Comparison of ENCODE assay signal across 14 cellular contexts in genomic region chr3:169348981-169349942, GRCh38.
DNase-seq lines count a peak whose midpoint lies in the region; ATAC-seq, FAIRE-seq and TF ChIP-seq lines count a peak whose summit lies in the region.
"Had no signal": no experiment of that assay in that cellular context is flagged by ENCODE, and none has a peak within 500 bp of the region (broad histone marks: within the 10 kb centered on the region; RNA-seq: fewer than 3 reads in every experiment).

No MANE protein-coding gene starts in this region.

- H3K4me1 ChIP-seq in breast epithelium: no peaks in the 10 kb centered on the region
- H3K4me1 ChIP-seq in K562 (replicated peaks in 1 of 2; ENCODE audit: control insufficient read depth in 2 of 2, insufficient read depth in 2 of 2, low read length in 2 of 2): no peaks in the 10 kb centered on the region
- H3K4me1 ChIP-seq in keratinocyte (ENCODE audit: control insufficient read depth, extremely low read depth, insufficient read depth, low read length): peaks cover 31% of the 10 kb centered on the region
- peaks cover 0 to 14% (median 11%) of the 10 kb centered on the region in 4 donors for H3K4me1 ChIP-seq in upper lobe of left lung

- H3K27ac Mint-ChIP-seq in MCF 10A (ENCODE audit: low read depth, unreplicated experiment) (peak overlapping the region; percentile 98), immature natural killer cell (no peak overlapping the region)
- no peak overlapping the region for H3K27ac Mint-ChIP-seq in activated naive CD8-positive, alpha-beta T cell treated with anti-CD3 and anti-CD28 coated beads for 36 hours
- H3K27ac Mint-ChIP-seq: activated CD4-positive, alpha-beta memory T cell treated with anti-CD3 and anti-CD28 coated beads, Interleukin-2, amount 10 ng/mL, durations not matched to agents 7 days and 5 days had no signal

- POLR2A ChIA-PET in MCF 10A (lab: Yijun Ruan, JAX) (interaction anchor here (1.0 to 2.0 kb wide), 5 partner anchors 13 to 405 kb away, joined by 3 to 5 read pairs (median 4); no protein-coding TSS in a partner anchor), K562 (lab: Yijun Ruan, JAX) (no interaction called here)

- H3K9me3 Mint-ChIP-seq in MCF 10A (ENCODE audit: unreplicated experiment) (no peaks in the 10 kb centered on the region), immature natural killer cell (peaks cover 0 to 10% (median 1%) of the 10 kb centered on the region in 6 donors)
- H3K9me3 Mint-ChIP-seq in activated naive CD8-positive, alpha-beta T cell treated with anti-CD3 and anti-CD28 coated beads for 36 hours: no peaks in the 10 kb centered on the region
- H3K9me3 Mint-ChIP-seq: activated CD4-positive, alpha-beta memory T cell treated with anti-CD3 and anti-CD28 coated beads, Interleukin-2, amount 10 ng/mL, durations not matched to agents 7 days and 5 days had no signal

- H3K4me2 ChIP-seq in K562 (ENCODE audit: insufficient read depth, low read length) (peak overlapping the region; percentile 35), keratinocyte (ENCODE audit: control insufficient read depth, extremely low read depth, insufficient read depth, low read depth, low read length) (peak overlapping the region; percentile 41)

- H3K4me1 Mint-ChIP-seq in MCF 10A (ENCODE audit: insufficient read depth, unreplicated experiment) (peaks cover 29% of the 10 kb centered on the region), immature natural killer cell (no peaks in the 10 kb centered on the region)
- H3K4me1 Mint-ChIP-seq in activated naive CD8-positive, alpha-beta T cell treated with anti-CD3 and anti-CD28 coated beads for 36 hours: no peaks in the 10 kb centered on the region
- H3K4me1 Mint-ChIP-seq: activated CD4-positive, alpha-beta memory T cell treated with anti-CD3 and anti-CD28 coated beads, Interleukin-2, amount 10 ng/mL, durations not matched to agents 7 days and 5 days had no signal

- WGBS in K562 (ENCODE audit: insufficient coverage, low coverage, missing lambda C conversion rate): under 1% methylated on average over 10 of the region's 10 CpGs
- whole genome bisulfite sequencing in upper lobe of left lung, 2 donors: 40 to 43% methylated on average over 10 of the region's 10 CpGs

- dilution Hi-C loops in keratinocyte (cut with MboI; ENCODE audit: extremely low pct_ligation_motif_present, low sequenced_read_pairs): no loop called here

- TF ChIP-seq POLR2A in breast epithelium (IDR thresholded peaks at IDR 0.05) (no peak), K562 (conservative IDR thresholded peaks at IDR 0.05) (no peak), upper lobe of left lung (IDR thresholded peaks at IDR 0.05) (no peak)

- H3K4me3 ChIP-seq in breast epithelium: no peak overlapping the region
- no peak overlapping the region for H3K4me3 ChIP-seq in K562
- peak overlapping the region in 1 of 3 experiments; percentile 2 for H3K4me3 ChIP-seq in keratinocyte (ENCODE audit: control insufficient read depth in 2 of 3, extremely low read depth in 1 of 3, insufficient read depth in 2 of 3, low read depth in 1 of 3, low read length in 3 of 3)
- H3K4me3 ChIP-seq in upper lobe of left lung: no peak overlapping the region

- ATAC-seq in K562 (no peak), upper lobe of left lung (ENCODE audit: low FRiP score in 2 of 2) (peak; percentile 53 to 57)

- TF ChIP-seq CTCF in MCF 10A (IDR thresholded peaks at IDR 0.05; ENCODE audit: unreplicated experiment) (no peak), breast epithelium (IDR thresholded peaks at IDR 0.05) (no peak), K562 (IDR thresholded peaks at IDR 0.05 in 2 of 3, conservative IDR thresholded peaks at IDR 0.05 in 1 of 3; ENCODE audit: insufficient read depth in 2 of 3, low read depth in 1 of 3, low read length in 3 of 3) (no peak), keratinocyte (optimal IDR thresholded peaks at IDR 0.05 in 1 of 3, IDR thresholded peaks at IDR 0.05 in 1 of 3, conservative IDR thresholded peaks at IDR 0.05 in 1 of 3; ENCODE audit: extremely low read depth in 1 of 3, insufficient read depth in 2 of 3, low read length in 3 of 3) (no peak), upper lobe of left lung (IDR thresholded peaks at IDR 0.05) (no peak)

- BruUV-seq in MCF 10A (replicated peaks; lab: Mats Ljungman, UMichigan): no TSS peak
- no TSS peak for BruUV-seq in K562 (replicated peaks; lab: Mats Ljungman, UMichigan)

- TF ChIP-seq EP300 in K562 (IDR thresholded peaks at IDR 0.05; ENCODE audit: low read length) (no peak), upper lobe of left lung (IDR thresholded peaks at IDR 0.05) (peak in 1 of 4 donors; percentile 58)

- no peak for TF ChIP-seq RAD21 in K562 (CRISPR knock-in tag; conservative IDR thresholded peaks at IDR 0.05 in 1 of 2, IDR thresholded peaks at IDR 0.05 in 1 of 2)

- H2AFZ ChIP-seq in K562 (ENCODE audit: low read depth, low read length): 0 out of 2 replicates have a peak overlapping the region, but pooled peaks have one; percentile 46
- peak overlapping the region; percentile 17 for H2AFZ ChIP-seq in keratinocyte (ENCODE audit: control insufficient read depth, low read length)

- FAIRE-seq in K562 (lab: Jason Lieb, UNC): no peak
- peak; percentile 83 for FAIRE-seq in keratinocyte (lab: Jason Lieb, UNC)

- no peaks in the 10 kb centered on the region for H4K20me1 ChIP-seq in K562 (replicated peaks; ENCODE audit: control insufficient read depth, insufficient read depth, low read length)
- no peaks in the 10 kb centered on the region for H4K20me1 ChIP-seq in keratinocyte (ENCODE audit: control insufficient read depth, extremely low read depth, insufficient read depth, low read length)

- H3K27me3 Mint-ChIP-seq in MCF 10A (ENCODE audit: insufficient read depth, unreplicated experiment): no peaks in the 10 kb centered on the region
- H3K27me3 Mint-ChIP-seq in immature natural killer cell (ENCODE audit: low read depth in 3 of 3): peaks cover 0 to 2% (median 0%) of the 10 kb centered on the region in 3 donors
- H3K27me3 Mint-ChIP-seq in activated naive CD8-positive, alpha-beta T cell treated with anti-CD3 and anti-CD28 coated beads for 36 hours: peaks cover 39% of the 10 kb centered on the region

- H3K36me3 ChIP-seq in breast epithelium (no peaks in the 10 kb centered on the region), K562 (ENCODE audit: control insufficient read depth, insufficient read depth, low read length) (no peaks in the 10 kb centered on the region), keratinocyte (ENCODE audit: control insufficient read depth in 2 of 2, extremely low read depth in 1 of 2, insufficient read depth in 2 of 2, low read length in 2 of 2) (no peaks in the 10 kb centered on the region), upper lobe of left lung (no peaks in the 10 kb centered on the region)

- peak overlapping the region; percentile 61 for H3K4me3 Mint-ChIP-seq in MCF 10A (ENCODE audit: unreplicated experiment)
- H3K4me3 Mint-ChIP-seq in immature natural killer cell: no peak overlapping the region
- no peak overlapping the region for H3K4me3 Mint-ChIP-seq in activated naive CD8-positive, alpha-beta T cell treated with anti-CD3 and anti-CD28 coated beads for 36 hours
- H3K4me3 Mint-ChIP-seq: activated CD4-positive, alpha-beta memory T cell treated with anti-CD3 and anti-CD28 coated beads, Interleukin-2, amount 10 ng/mL, durations not matched to agents 7 days and 5 days had no signal

- intact Hi-C loops in MCF 10A (cut with micrococcal nuclease): loop anchor here (5.0 kb wide), 1 partner anchor 313 kb away; the partner anchor contains the start of gene MECOM
- intact Hi-C loops in breast epithelium (cut with DNase I; ENCODE audit: low total_unique reads): no loop called here
- intact Hi-C loops in K562 (cut with micrococcal nuclease): no loop called here

- no peaks in the 10 kb centered on the region for H3K36me3 Mint-ChIP-seq in MCF 10A (ENCODE audit: insufficient read depth, unreplicated experiment)
- H3K36me3 Mint-ChIP-seq in immature natural killer cell: no peaks in the 10 kb centered on the region
- no peaks in the 10 kb centered on the region for H3K36me3 Mint-ChIP-seq in activated naive CD8-positive, alpha-beta T cell treated with anti-CD3 and anti-CD28 coated beads for 36 hours

- no peaks in the 10 kb centered on the region for H3K27me3 ChIP-seq in breast epithelium
- H3K27me3 ChIP-seq in K562 (ENCODE audit: control insufficient read depth in 2 of 2, insufficient read depth in 2 of 2, low read length in 2 of 2): no peaks in the 10 kb centered on the region; a peak in 1 of 5 replicates
- H3K27me3 ChIP-seq in keratinocyte (ENCODE audit: control insufficient read depth, extremely low read depth, insufficient read depth, low read length): no peaks in the 10 kb centered on the region
- H3K27me3 ChIP-seq in upper lobe of left lung: no peaks in the 10 kb centered on the region

- DNase-seq in MCF 10A (ENCODE audit: unreplicated experiment) (peak; percentile 75), breast epithelium (ENCODE audit: low spot score in 2 of 2) (no peak), K562 (ENCODE audit: extremely low read depth in 1 of 4, low spot score in 3 of 4) (no peak), keratinocyte (ENCODE audit: low read depth, low spot score) (peak; percentile 45), upper lobe of left lung (no peak), immature natural killer cell (no peak), NCI-H774 (lab: John Stamatoyannopoulos, UW) (no peak)
- no peak for DNase-seq in activated naive CD8-positive, alpha-beta T cell treated with anti-CD3 and anti-CD28 coated beads for 36 hours
- DNase-seq: activated CD4-positive, alpha-beta memory T cell treated with anti-CD3 and anti-CD28 coated beads, Interleukin-2, amount 10 ng/mL, durations not matched to agents 7 days and 5 days; activated naive CD4-positive, alpha-beta T cell treated with Interleukin-2 at 50 U/mL for 16 hours; DMS79 treated with DMSO at 0.1 percent for 48 hours; NCI-H82; SW 1271 had no signal

- H3K79me2 ChIP-seq in K562 (ENCODE audit: control insufficient read depth, insufficient read depth, low read length) (no peaks in the 10 kb centered on the region), keratinocyte (ENCODE audit: control insufficient read depth, insufficient read depth, low read length) (no peaks in the 10 kb centered on the region)

- H3K27ac ChIP-seq in breast epithelium: no peak overlapping the region
- H3K27ac ChIP-seq in K562 (ENCODE audit: extremely low read depth, low read depth, low read length): no peak overlapping the region
- H3K27ac ChIP-seq in keratinocyte (ENCODE audit: control insufficient read depth, insufficient read depth, low read length): peak overlapping the region; percentile 88
- H3K27ac ChIP-seq in upper lobe of left lung: peak overlapping the region; percentile 14 to 51 (median 39)
- H3K27ac ChIP-seq: 22Rv1 had no signal

- H3K9me1 ChIP-seq in K562 (ENCODE audit: control insufficient read depth, insufficient read depth, low read length) (no peaks in the 10 kb centered on the region), keratinocyte (ENCODE audit: control insufficient read depth, extremely low read depth, insufficient read depth, low read length) (no peaks in the 10 kb centered on the region)

- H3K9me3 ChIP-seq in breast epithelium (no peaks in the 10 kb centered on the region), K562 (replicated peaks; ENCODE audit: control insufficient read depth, insufficient read depth, low read depth, low read length) (no peaks in the 10 kb centered on the region), keratinocyte (ENCODE audit: control insufficient read depth, low read depth, low read length) (no peaks in the 10 kb centered on the region), upper lobe of left lung (no peaks in the 10 kb centered on the region)

- CTCF ChIA-PET in MCF 10A (lab: Yijun Ruan, JAX): interaction anchor here (0.6 to 1.3 kb wide), 5 partner anchors 10 to 200 kb away, joined by 3 read pairs; no protein-coding TSS in a partner anchor
- CTCF ChIA-PET in K562 (lab: Yijun Ruan, JAX; ENCODE audit: low intra/inter-chr PET ratio): no interaction called here

- no peak overlapping the region for H3K9ac ChIP-seq in K562 (ENCODE audit: insufficient read depth in 1 of 2, low read depth in 2 of 2, low read length in 2 of 2)
- peak overlapping the region; percentile 13 for H3K9ac ChIP-seq in keratinocyte (ENCODE audit: control insufficient read depth, extremely low read depth, insufficient read depth, low read length)

- in situ Hi-C loops in K562 (cut with MboI): no loop called here

Comparison
In these comparisons a context has a peak if more than half of its experiments do, and no peak if none do; other contexts are left out.
1. DNase-seq: peak in MCF 10A (single experiment) and keratinocyte (single experiment); none in breast epithelium (0 of 2), K562 (0 of 4), upper lobe of left lung (0 of 2), immature natural killer cell (0 of 3), NCI-H774 (single experiment) and activated naive CD8-positive, alpha-beta T cell treated with anti-CD3 and anti-CD28 coated beads for 36 hours (single experiment).
2. H3K27ac ChIP-seq: peak in keratinocyte (single experiment) and upper lobe of left lung (4 of 4); none in breast epithelium (0 of 2) and K562 (single experiment).